In the genomic region with DNA sequence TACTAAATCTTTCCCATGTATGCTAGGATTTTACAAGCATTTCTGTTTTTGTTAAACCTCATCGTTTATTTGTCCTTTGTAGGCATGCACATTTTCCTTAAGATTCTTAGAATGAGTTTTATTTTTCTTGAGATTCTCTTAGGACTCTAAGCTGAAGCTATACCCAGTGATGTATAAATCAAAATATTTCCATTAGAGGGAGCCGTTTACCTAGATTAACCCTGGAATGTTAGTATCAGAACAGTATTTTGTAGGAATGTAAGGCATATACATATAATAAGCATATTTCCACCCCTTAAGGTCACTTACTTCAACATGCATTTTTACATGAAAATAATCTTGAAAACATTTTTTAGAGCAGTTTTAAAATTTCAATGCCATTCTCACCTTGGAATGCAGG, we compare ENCODE assay signal across 8 cellular contexts. TPM values are rescaled to one million over a fixed set of nuclear protein-coding genes. Genes with fewer than 3 reads are reported as not detected.
DNase-seq lines count a peak whose midpoint lies in the region; ATAC-seq, FAIRE-seq and TF ChIP-seq lines count a peak whose summit lies in the region.

No MANE protein-coding gene starts in this region.

- no peaks in the 10 kb centered on the region for H3K27me3 Mint-ChIP-seq in activated CD4-positive, alpha-beta T cell treated with anti-CD3 and anti-CD28 coated beads, Interleukin-2, amount 10 ng/mL, durations not matched to agents 24 days and 14 days

- intact Hi-C loops in activated CD4-positive, alpha-beta T cell treated with anti-CD3 and anti-CD28 coated beads, Interleukin-2, amount 10 ng/mL, durations not matched to agents 24 days and 14 days (cut with micrococcal nuclease), result loop anchor here (5.0 kb wide), 1 partner anchor 282 kb away; no protein-coding TSS in a partner anchor

- no peak overlapping the region for H3K4me3 ChIP-seq in fibroblast of villous mesenchyme (ENCODE audit: low read depth, low read length)

- no peaks in the 10 kb centered on the region for H3K4me1 Mint-ChIP-seq in activated CD4-positive, alpha-beta T cell treated with anti-CD3 and anti-CD28 coated beads, Interleukin-2, amount 10 ng/mL, durations not matched to agents 24 days and 14 days
- no peaks in the 10 kb centered on the region for H3K4me1 Mint-ChIP-seq in stimulated activated effector memory CD8-positive, alpha-beta T cell treated with anti-CD3 and anti-CD28 coated beads, Interleukin-12 subunit alpha, Interleukin-12 subunit beta, amount 100 ng/mL, for 72 hours

- TF ChIP-seq CTCF in fibroblast of villous mesenchyme (IDR thresholded peaks at IDR 0.05; ENCODE audit: insufficient read depth, low read depth, low read length), result peak; percentile 14

- H3K9me3 Mint-ChIP-seq in activated CD4-positive, alpha-beta T cell treated with anti-CD3 and anti-CD28 coated beads, Interleukin-2, amount 10 ng/mL, durations not matched to agents 24 days and 14 days, result no peaks in the 10 kb centered on the region
- no peaks in the 10 kb centered on the region for H3K9me3 Mint-ChIP-seq in stimulated activated effector memory CD8-positive, alpha-beta T cell treated with anti-CD3 and anti-CD28 coated beads, Interleukin-12 subunit alpha, Interleukin-12 subunit beta, amount 100 ng/mL, for 72 hours

- ATAC-seq in GM18868 (IDR thresholded peaks at IDR 0.05; ENCODE audit: unreplicated experiment), result no peak
- no peak for ATAC-seq in stimulated activated effector memory CD8-positive, alpha-beta T cell treated with anti-CD3 and anti-CD28 coated beads, Interleukin-12 subunit alpha, Interleukin-12 subunit beta, amount 100 ng/mL, for 72 hours

- H3K4me3 Mint-ChIP-seq in activated CD4-positive, alpha-beta T cell treated with anti-CD3 and anti-CD28 coated beads, Interleukin-2, amount 10 ng/mL, durations not matched to agents 24 days and 14 days, result no peak overlapping the region
- H3K4me3 Mint-ChIP-seq in stimulated activated effector memory CD8-positive, alpha-beta T cell treated with anti-CD3 and anti-CD28 coated beads, Interleukin-12 subunit alpha, Interleukin-12 subunit beta, amount 100 ng/mL, for 72 hours, result no peak overlapping the region

- peak; percentile 51 for DNase-seq in A172 (ENCODE audit: low spot score)
- DNase-seq in GM03348 (ENCODE audit: low spot score), result peak; percentile 28
- peak; percentile 13 for DNase-seq in RCC 7860 (ENCODE audit: low spot score)
- peak; percentile 21 for DNase-seq in fibroblast of villous mesenchyme (ENCODE audit: low read depth)
- DNase-seq in activated CD4-positive, alpha-beta T cell treated with anti-CD3 and anti-CD28 coated beads, Interleukin-2, amount 10 ng/mL, durations not matched to agents 24 days and 14 days, result no peak
- no peak for DNase-seq in effector CD8-positive, alpha-beta T cell (lab: John Stamatoyannopoulos, UW)
- no peak for DNase-seq in stimulated activated effector memory CD8-positive, alpha-beta T cell treated with anti-CD3 and anti-CD28 coated beads, Interleukin-12 subunit alpha, Interleukin-12 subunit beta, amount 100 ng/mL, for 72 hours (ENCODE audit: low spot score in 2 of 2)

- no peak overlapping the region for H3K27ac Mint-ChIP-seq in activated CD4-positive, alpha-beta T cell treated with anti-CD3 and anti-CD28 coated beads, Interleukin-2, amount 10 ng/mL, durations not matched to agents 24 days and 14 days
- no peak overlapping the region for H3K27ac Mint-ChIP-seq in stimulated activated effector memory CD8-positive, alpha-beta T cell treated with anti-CD3 and anti-CD28 coated beads, Interleukin-12 subunit alpha, Interleukin-12 subunit beta, amount 100 ng/mL, for 72 hours

- H3K36me3 Mint-ChIP-seq in activated CD4-positive, alpha-beta T cell treated with anti-CD3 and anti-CD28 coated beads, Interleukin-2, amount 10 ng/mL, durations not matched to agents 24 days and 14 days (ENCODE audit: low read depth), result no peaks in the 10 kb centered on the region
- peaks cover 5% of the 10 kb centered on the region for H3K36me3 Mint-ChIP-seq in stimulated activated effector memory CD8-positive, alpha-beta T cell treated with anti-CD3 and anti-CD28 coated beads, Interleukin-12 subunit alpha, Interleukin-12 subunit beta, amount 100 ng/mL, for 72 hours

- FAIRE-seq in RCC 7860 (lab: Jason Lieb, UNC), result peak; percentile 62

RNA-seq across cellular contexts. Expression of a gene that starts 35.2 kb away (rescaled TPM):
- 9.1 and 12.9 TPM in 2 replicates for total RNA-seq in A172 (2014; rRNA removed; shearing (Covaris generic))
- total RNA-seq in fibroblast of villous mesenchyme, result 11.9 and 16.8 TPM in 2 replicates
- 0.33 and 1.5 TPM in 2 replicates for total RNA-seq in activated CD4-positive, alpha-beta T cell treated with anti-CD3 and anti-CD28 coated beads, Interleukin-2, amount 10 ng/mL, durations not matched to agents 24 days and 14 days

Comparison
In these comparisons a context has a peak if more than half of its experiments do, and no peak if none do; other contexts are left out.
1. DNase-seq: peak in A172 (single experiment), GM03348 (single experiment), RCC 7860 (single experiment) and fibroblast of villous mesenchyme (single experiment); none in activated CD4-positive, alpha-beta T cell treated with anti-CD3 and anti-CD28 coated beads, Interleukin-2, amount 10 ng/mL, durations not matched to agents 24 days and 14 days (single experiment), effector CD8-positive, alpha-beta T cell (single experiment) and stimulated activated effector memory CD8-positive, alpha-beta T cell treated with anti-CD3 and anti-CD28 coated beads, Interleukin-12 subunit alpha, Interleukin-12 subunit beta, amount 100 ng/mL, for 72 hours (0 of 2).